8 cellular contexts compared by ENCODE assay signal in the genomic region with DNA sequence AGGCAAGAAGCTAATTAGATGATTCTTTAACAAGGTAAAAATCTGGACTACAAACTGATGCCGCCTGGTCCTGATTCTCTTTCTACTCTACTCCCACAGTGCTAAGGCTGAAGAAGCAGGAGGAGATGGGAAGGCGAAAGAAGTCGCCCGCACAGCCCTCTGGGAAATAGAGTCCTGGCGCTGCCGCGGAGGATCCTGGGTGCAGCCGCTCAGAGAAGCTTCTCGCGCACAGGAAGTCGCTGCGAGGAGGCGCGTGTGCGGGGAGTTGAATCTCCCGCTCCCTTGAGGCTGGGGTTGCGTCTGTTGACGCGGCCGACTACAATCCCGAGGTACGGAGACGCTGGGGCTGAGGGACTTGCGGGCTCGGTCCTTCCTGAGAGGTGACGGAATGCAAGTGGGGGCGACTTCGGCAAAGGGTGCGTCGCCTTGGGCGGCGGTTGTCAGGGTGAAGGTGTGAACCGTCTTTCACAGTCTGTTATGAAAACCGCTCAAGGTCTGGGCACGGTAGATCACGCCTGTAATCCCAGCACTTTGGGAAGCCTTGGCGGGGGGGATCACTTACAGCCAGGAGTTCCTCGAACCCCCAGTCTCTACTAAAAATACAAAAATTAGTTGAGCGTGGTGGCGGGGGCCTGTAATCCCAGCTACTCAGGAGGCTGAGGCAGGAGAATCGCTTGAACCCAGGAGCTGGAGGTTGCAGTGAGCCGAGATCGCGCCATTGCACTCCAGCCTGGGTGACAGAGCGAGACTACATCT. TPM values are rescaled to one million over a fixed set of nuclear protein-coding genes. Genes with fewer than 3 reads are reported as not detected.
DNase-seq lines count a peak whose midpoint lies in the region; ATAC-seq and TF ChIP-seq lines count a peak whose summit lies in the region.

A gene (plus strand): TSS at position 212 of the 756 bp plus-strand sequence. CDS start 5,078 bp downstream, outside the sequence.

- ATAC-seq in GM19467 (IDR thresholded peaks at IDR 0.05; ENCODE audit: unreplicated experiment) = peak; percentile 46
- peak; percentile 72 to 74 for ATAC-seq in naive B cell (ENCODE audit: low read depth in 2 of 2)
- peak; percentile 88 for ATAC-seq in stimulated activated effector memory CD8-positive, alpha-beta T cell treated with anti-CD3 and anti-CD28 coated beads, Interleukin-12 subunit alpha, Interleukin-12 subunit beta, amount 100 ng/mL, for 72 hours

- peaks cover 8% of the 10 kb centered on the region; the same call in 1 of the 2 replicates for H3K9me3 ChIP-seq in OCI-LY7 (ENCODE audit: low read length)

- peaks cover 26% of the 10 kb centered on the region for H3K4me1 ChIP-seq in OCI-LY7 (ENCODE audit: insufficient read depth, low read length, poor library complexity, severe bottlenecking)

- peak within 1 kb of the TSS; percentile 73 for H3K4me3 ChIP-seq in HL-60 (replicated peaks; ENCODE audit: insufficient read depth, low read length)
- H3K4me3 ChIP-seq in OCI-LY7 (ENCODE audit: low read depth, low read length, poor library complexity, severe bottlenecking) = peak within 1 kb of the TSS; percentile 94

- CTCF ChIA-PET in OCI-LY7 (lab: Charles Lee; ENCODE audit: unreplicated experiment) = no interaction called here

- TF ChIP-seq CTCF in HL-60 (IDR thresholded peaks at IDR 0.05; ENCODE audit: insufficient read depth, low read length) = no peak
- no peak for TF ChIP-seq CTCF in OCI-LY7 (conservative IDR thresholded peaks at IDR 0.05; ENCODE audit: low read length)

- no peaks in the 10 kb centered on the region for H4K20me1 ChIP-seq in OCI-LY7 (ENCODE audit: insufficient read depth, low read length)

- H3K27ac Mint-ChIP-seq in naive B cell = peak within 1 kb of the TSS; percentile 99 to 100 (median 100)
- H3K27ac Mint-ChIP-seq in stimulated activated effector memory CD8-positive, alpha-beta T cell treated with anti-CD3 and anti-CD28 coated beads, Interleukin-12 subunit alpha, Interleukin-12 subunit beta, amount 100 ng/mL, for 72 hours = peak within 1 kb of the TSS; percentile 99

- peaks cover 28% of the 10 kb centered on the region for H3K36me3 ChIP-seq in OCI-LY7 (ENCODE audit: insufficient read depth, low read length)

- no peaks in the 10 kb centered on the region for H3K27me3 Mint-ChIP-seq in naive B cell

- H3K36me3 Mint-ChIP-seq in naive B cell = no peaks in the 10 kb centered on the region
- peaks cover 55% of the 10 kb centered on the region for H3K36me3 Mint-ChIP-seq in stimulated activated effector memory CD8-positive, alpha-beta T cell treated with anti-CD3 and anti-CD28 coated beads, Interleukin-12 subunit alpha, Interleukin-12 subunit beta, amount 100 ng/mL, for 72 hours

- POLR2A ChIA-PET in OCI-LY7 (lab: Charles Lee) = interaction anchor here (0.6 to 0.8 kb wide), 3 partner anchors 8 to 303 kb away, joined by 3 to 5 read pairs (median 3); no protein-coding TSS in a partner anchor

- DNase-seq in COR-L47 (lab: John Stamatoyannopoulos, UW) (peak; percentile 95), HL-60 (ENCODE audit: low read depth in 1 of 2, low spot score in 1 of 2) (peak; percentile 91 to 96), OCI-LY7 (ENCODE audit: low spot score) (peak; percentile 97), activated T-cell treated with anti-CD3 and anti-CD28 coated beads for 48 hours (ENCODE audit: low read depth) (peak; percentile 83), erythroblast (lab: John Stamatoyannopoulos, UW) (peak; percentile 97 to 98), naive B cell (peak; percentile 95)
- peak in 1 of 2 donors; percentile 94 for DNase-seq in stimulated activated effector memory CD8-positive, alpha-beta T cell treated with anti-CD3 and anti-CD28 coated beads, Interleukin-12 subunit alpha, Interleukin-12 subunit beta, amount 100 ng/mL, for 72 hours (ENCODE audit: low spot score in 2 of 2)

- H3K4me1 Mint-ChIP-seq in naive B cell = peaks cover 26 to 47% (median 43%) of the 10 kb centered on the region in 3 donors
- H3K4me1 Mint-ChIP-seq in stimulated activated effector memory CD8-positive, alpha-beta T cell treated with anti-CD3 and anti-CD28 coated beads, Interleukin-12 subunit alpha, Interleukin-12 subunit beta, amount 100 ng/mL, for 72 hours = peaks cover 49% of the 10 kb centered on the region

- H3K27ac ChIP-seq in HL-60 (replicated peaks) (peak within 1 kb of the TSS; percentile 89), OCI-LY7 (ENCODE audit: low read depth, low read length, poor library complexity, severe bottlenecking) (peak within 1 kb of the TSS; percentile 44)

- peak within 1 kb of the TSS; percentile 90 to 98 (median 96) for H3K4me3 Mint-ChIP-seq in naive B cell
- peak within 1 kb of the TSS; percentile 96 for H3K4me3 Mint-ChIP-seq in stimulated activated effector memory CD8-positive, alpha-beta T cell treated with anti-CD3 and anti-CD28 coated beads, Interleukin-12 subunit alpha, Interleukin-12 subunit beta, amount 100 ng/mL, for 72 hours

- H3K27me3 ChIP-seq in HL-60 (ENCODE audit: insufficient read depth, poor library complexity, severe bottlenecking) = no peaks in the 10 kb centered on the region

- H3K9me2 ChIP-seq in OCI-LY7 (ENCODE audit: insufficient read depth, low read length) = no peaks in the 10 kb centered on the region

- no peak for TF ChIP-seq POLR2A in erythroblast (IDR thresholded peaks at IDR 0.05; ENCODE audit: low read length)

- H3K9me3 Mint-ChIP-seq in naive B cell = peaks cover 0 to 2% (median 0%) of the 10 kb centered on the region in 7 donors
- no peaks in the 10 kb centered on the region for H3K9me3 Mint-ChIP-seq in stimulated activated effector memory CD8-positive, alpha-beta T cell treated with anti-CD3 and anti-CD28 coated beads, Interleukin-12 subunit alpha, Interleukin-12 subunit beta, amount 100 ng/mL, for 72 hours

- peaks cover 45% of the 10 kb centered on the region for H3K79me2 ChIP-seq in OCI-LY7 (ENCODE audit: insufficient read depth, low read depth, low read length)

- intact Hi-C loops in OCI-LY7 (cut with micrococcal nuclease; ENCODE audit: unreplicated experiment) = no loop called here

- peak within 1 kb of the TSS; percentile 88 for H3K4me2 ChIP-seq in OCI-LY7 (ENCODE audit: low read length)

- BruUV-seq in OCI-LY7 (replicated peaks; lab: Mats Ljungman, UMichigan) = no TSS peak

- H2AFZ ChIP-seq in OCI-LY7 (ENCODE audit: low read length) = peak within 1 kb of the TSS; percentile 86

RNA-seq across cellular contexts. Expression of the gene that starts here (rescaled TPM):
- 23.1 and 27.4 TPM in 2 replicates for total RNA-seq in OCI-LY7 (2014; rRNA removed; shearing (Covaris generic))
- total RNA-seq in OCI-LY7 (2022) = 16.0 and 16.9 TPM in 2 replicates
- 1 to 10 TPM; 3.1 to 8.6 (median 5.4) TPM for polyA plus RNA-seq in naive B cell (ENCODE audit: low read depth in 6 of 6)
